ENCODE assay signal across 1 cellular context in genomic region chr1:227092054-227092453, GRCh38.
TF ChIP-seq lines count a peak whose summit lies in the region.

No MANE protein-coding gene starts in this region.

TF ChIP-seq in IMR-90, 13 proteins besides CTCF, POLR2A, EP300 and RAD21 (continued from another document):
- TF ChIP-seq MXI1 (IDR thresholded peaks at IDR 0.05; ENCODE audit: borderline replicate concordance, low read depth, low read length) = no peak
- TF ChIP-seq RCOR1 (IDR thresholded peaks at IDR 0.05; ENCODE audit: insufficient replicate concordance, low read length) = no peak
- TF ChIP-seq, protein P1, sequence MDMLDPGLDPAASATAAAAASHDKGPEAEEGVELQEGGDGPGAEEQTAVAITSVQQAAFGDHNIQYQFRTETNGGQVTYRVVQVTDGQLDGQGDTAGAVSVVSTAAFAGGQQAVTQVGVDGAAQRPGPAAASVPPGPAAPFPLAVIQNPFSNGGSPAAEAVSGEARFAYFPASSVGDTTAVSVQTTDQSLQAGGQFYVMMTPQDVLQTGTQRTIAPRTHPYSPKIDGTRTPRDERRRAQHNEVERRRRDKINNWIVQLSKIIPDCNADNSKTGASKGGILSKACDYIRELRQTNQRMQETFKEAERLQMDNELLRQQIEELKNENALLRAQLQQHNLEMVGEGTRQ (IDR thresholded peaks at IDR 0.05; ENCODE audit: low read depth, low read length) = no peak
- no peak for TF ChIP-seq NFE2L2 (IDR thresholded peaks at IDR 0.05; ENCODE audit: low read depth, low read length)
- TF ChIP-seq RFX5 (IDR thresholded peaks at IDR 0.05; ENCODE audit: low read depth, low read length) = no peak
- no peak for TF ChIP-seq CHD1 (IDR thresholded peaks at IDR 0.05; ENCODE audit: low read depth, low read length)
- no peak for TF ChIP-seq MAZ (IDR thresholded peaks at IDR 0.05; ENCODE audit: borderline replicate concordance, low read depth, low read length)
- no peak for TF ChIP-seq ELK1 (IDR thresholded peaks at IDR 0.05; ENCODE audit: borderline replicate concordance, low read depth, low read length)
- no peak for TF ChIP-seq CEBPB (IDR thresholded peaks at IDR 0.05; ENCODE audit: low read depth, low read length)
- TF ChIP-seq MAFK (IDR thresholded peaks at IDR 0.05; ENCODE audit: low read depth, low read length) = no peak
- TF ChIP-seq FOS (IDR thresholded peaks at IDR 0.05; ENCODE audit: low read depth, low read length) = no peak
TF ChIP-seq in IMR-90: peak in this region for 0.
